In genomic region chr5:139717221-139717620, GRCh38 we compare ENCODE assay signal across 24 cellular contexts.
"Had no signal": no experiment of that assay in that cellular context is flagged by ENCODE, and none has a peak within 500 bp of the region (broad histone marks: within the 10 kb centered on the region; RNA-seq: fewer than 3 reads in every experiment).

No MANE protein-coding gene starts in this region.

- ATAC-seq: natural killer cell; psoas muscle; right cardiac atrium; right lobe of liver; stimulated activated effector memory CD8-positive, alpha-beta T cell treated with anti-CD3 and anti-CD28 coated beads, Interleukin-12 subunit alpha, Interleukin-12 subunit beta, amount 100 ng/mL, for 72 hours; stimulated activated naive B cell treated with anti-CD40 and anti-IgM and Interleukin-4, amounts not matched to agents 10 μg/mL and 1 μg/mL and 100 μg/mL, for 72 hours; upper lobe of right lung had no signal

- H3K36me3 ChIP-seq: neural progenitor cell, ovary, right lobe of liver, sigmoid colon, stomach, thoracic aorta, transverse colon, upper lobe of right lung, uterus had no signal

- H3K9me3 ChIP-seq: ovary, psoas muscle, right lobe of liver, thoracic aorta, uterus had no signal

- H3K4me1 ChIP-seq: parathyroid adenoma, psoas muscle, right lobe of liver, sigmoid colon, transverse colon, upper lobe of right lung, uterus had no signal

- H3K27me3 ChIP-seq: ovary, right lobe of liver, sigmoid colon, tibial artery, upper lobe of right lung, uterus had no signal

- H3K4me3 ChIP-seq: neural progenitor cell, ovary, psoas muscle, right lobe of liver, sigmoid colon, stomach, thoracic aorta, tibial artery, transverse colon, upper lobe of right lung, uterus had no signal

- H3K27ac ChIP-seq: neural progenitor cell, ovary, parathyroid adenoma, psoas muscle, right lobe of liver, sigmoid colon, stomach, thoracic aorta, tibial artery, transverse colon, upper lobe of right lung, uterus had no signal

- DNase-seq: natural killer cell; occipital lobe; ovary; posterior cingulate gyrus; psoas muscle; right cardiac atrium; right lobe of liver; sigmoid colon; small intestine; stimulated activated CD4-positive, alpha-beta T cell treated with anti-CD3 and anti-CD28 coated beads, Interleukin-15, amount 100 ng/mL, for 24 hours; stimulated activated CD4-positive, alpha-beta T cell treated with anti-CD3 and anti-CD28 coated beads, Interleukin-2, amount 100 ng/mL, for 24 hours; stimulated activated CD4-positive, alpha-beta T cell treated with anti-CD3 and anti-CD28 coated beads, Interleukin-2, amount 100 ng/mL, for 48 hours; stimulated activated CD4-positive, alpha-beta T cell treated with anti-CD3 and anti-CD28 coated beads, Interleukin-4, amount 100 ng/mL, for 24 hours; stimulated activated naive B cell treated with anti-CD40 and anti-IgM and Interleukin-4, amounts not matched to agents 10 μg/mL and 1 μg/mL and 100 μg/mL, for 72 hours; stimulated activated naive CD4-positive, alpha-beta T cell treated with Interleukin-2 at 50 U/mL for 16 hours; stomach; tibial artery; transverse colon; upper lobe of right lung; uterus had no signal
